In the genomic region with DNA sequence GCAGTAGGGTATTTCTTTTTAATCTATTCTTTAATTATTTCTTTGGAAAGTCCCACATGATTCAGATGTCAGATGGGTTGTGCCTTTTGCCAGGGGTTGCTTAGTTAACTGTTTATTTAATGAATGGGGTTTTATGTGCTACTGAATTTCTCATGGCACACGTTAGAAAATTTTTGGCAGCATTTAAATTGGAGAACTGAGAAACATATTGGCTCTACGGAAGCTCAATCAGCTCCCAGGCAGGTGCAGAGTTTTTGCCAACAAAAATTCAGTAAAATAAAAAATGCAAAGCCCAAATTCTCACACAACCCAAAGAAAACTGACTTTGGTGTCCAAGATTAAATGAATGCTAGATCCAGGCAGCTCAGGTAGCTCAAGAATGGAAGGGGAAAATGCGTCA, we compare ENCODE assay signal across 22 cellular contexts.
DNase-seq lines count a peak whose midpoint lies in the region; ATAC-seq lines count a peak whose summit lies in the region.
"Had no signal": no experiment of that assay in that cellular context is flagged by ENCODE, and none has a peak within 500 bp of the region (broad histone marks: within the 10 kb centered on the region; RNA-seq: fewer than 3 reads in every experiment).

No MANE protein-coding gene starts in this region.

- ATAC-seq in GM21390 (IDR thresholded peaks at IDR 0.05; ENCODE audit: unreplicated experiment) (no peak), GM18858 (IDR thresholded peaks at IDR 0.05; ENCODE audit: unreplicated experiment) (no peak)
- ATAC-seq: Panc1 had no signal

- peak; percentile 37 for DNase-seq in DMS 273 (lab: John Stamatoyannopoulos, UW; ENCODE audit: unreplicated experiment)
- DNase-seq in DMS 273 treated with DMSO at 0.1 percent for 48 hours (lab: John Stamatoyannopoulos, UW), result no peak
- peak; percentile 16 for DNase-seq in NCI-H69 (lab: John Stamatoyannopoulos, UW)
- peak; percentile 68 for DNase-seq in cerebellum (ENCODE audit: low spot score)
- DNase-seq in putamen (ENCODE audit: low spot score), result peak; percentile 3
- no peak for DNase-seq in activated gamma-delta T cell treated with Interleukin-2 at 50 U/mL for 16 hours
- DNase-seq: BE2C; Calu3; CD8-positive, alpha-beta memory T cell; GOT3; HCEC 1CT; KG1; MG63; NCI-H1417 treated with DMSO at 0.1 percent for 48 hours; NCI-H187 treated with DMSO at 0.1 percent for 48 hours; NCI-H2171 treated with DMSO at 0.1 percent for 48 hours; NCI-H345; NCI-H526; SHP77 treated with DMSO at 0.1 percent for 48 hours had no signal

Comparison
In these comparisons a context has a peak if more than half of its experiments do, and no peak if none do; other contexts are left out.
1. DNase-seq: peak in DMS 273 (single experiment), NCI-H69 (single experiment), cerebellum (single experiment) and putamen (single experiment); none in DMS 273 treated with DMSO at 0.1 percent for 48 hours (single experiment) and activated gamma-delta T cell treated with Interleukin-2 at 50 U/mL for 16 hours (single experiment).